In the genomic region with DNA sequence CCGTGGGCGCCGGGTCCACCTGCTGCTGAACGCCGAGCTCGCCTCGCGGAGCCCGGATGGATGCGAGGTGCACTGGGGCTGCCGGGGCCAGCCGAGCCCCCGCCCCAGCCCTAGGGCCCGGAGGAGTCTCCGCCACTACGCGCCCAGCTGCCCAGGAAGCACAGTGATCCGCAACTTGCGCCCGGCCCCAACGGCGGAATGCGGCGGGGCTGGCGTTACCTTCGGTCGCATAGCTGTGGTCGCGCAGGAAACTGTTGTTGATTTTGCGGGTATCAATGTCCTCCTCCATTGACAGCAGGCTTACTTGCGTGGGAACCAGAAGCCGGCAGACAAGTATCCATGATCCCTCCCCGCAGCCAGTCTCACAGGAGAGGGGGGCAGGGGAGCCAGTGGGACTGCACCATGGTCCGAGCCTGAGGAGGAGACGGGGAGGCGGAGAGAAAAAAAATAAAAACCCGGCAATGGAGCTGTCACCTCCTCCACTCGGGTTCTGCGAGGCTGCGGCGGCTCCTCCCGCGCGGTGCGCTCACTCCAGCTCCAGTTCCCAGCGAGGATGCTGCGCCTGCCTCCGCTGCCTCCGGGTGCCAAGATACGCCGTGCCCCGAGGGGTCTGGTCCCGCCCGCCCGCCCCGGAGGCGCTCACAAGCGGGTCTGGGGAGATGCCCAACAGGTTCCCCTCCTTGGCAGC, we compare ENCODE assay signal across 8 cellular contexts. TPM values are rescaled to one million over a fixed set of nuclear protein-coding genes. Genes with fewer than 3 reads are reported as not detected.
DNase-seq lines count a peak whose midpoint lies in the region; ATAC-seq, FAIRE-seq and TF ChIP-seq lines count a peak whose summit lies in the region.

No MANE protein-coding gene starts in this region.

- no peak for TF ChIP-seq CTCF in foreskin keratinocyte (conservative IDR thresholded peaks at IDR 0.05)
- TF ChIP-seq CTCF in neural crest cell (conservative IDR thresholded peaks at IDR 0.05): no peak

- H3K4me3 ChIP-seq in aorta (ENCODE audit: low read length in 2 of 2): peak overlapping the region; percentile 79 to 89

- H3K4me1 ChIP-seq in foreskin keratinocyte (peaks cover under 1% of the 10 kb centered on the region), aorta (ENCODE audit: control insufficient read depth in 1 of 2, insufficient read depth in 2 of 2, low read length in 2 of 2) (peaks cover 0 to 6% of the 10 kb centered on the region in 2 donors)

- peaks cover 32% of the 10 kb centered on the region for H3K27me3 Mint-ChIP-seq in activated T-helper 1 cell treated with anti-CD3 and anti-CD28 coated beads, Interleukin-12 subunit alpha, Interleukin-12 subunit beta, Interleukin-2, Interleukin-4 antibody, amounts not matched to agents 30 ng/mL and 10 ng/mL and 1 ng/mL, durations not matched to agents 14 hours and 24 hours and 36 hours (ENCODE audit: insufficient read depth)
- peaks cover 50% of the 10 kb centered on the region for H3K27me3 Mint-ChIP-seq in neural crest cell (ENCODE audit: low read depth)

- H3K27me3 ChIP-seq in foreskin keratinocyte (peaks cover 64% of the 10 kb centered on the region), aorta (ENCODE audit: control insufficient read depth in 1 of 2, insufficient read depth in 2 of 2, low read length in 1 of 2) (no peaks in the 10 kb centered on the region)

- H3K36me3 ChIP-seq in aorta (ENCODE audit: control insufficient read depth in 1 of 2, insufficient read depth in 2 of 2, low read length in 1 of 2): no peaks in the 10 kb centered on the region

- peaks cover 15% of the 10 kb centered on the region for H3K4me1 Mint-ChIP-seq in activated T-helper 1 cell treated with anti-CD3 and anti-CD28 coated beads, Interleukin-12 subunit alpha, Interleukin-12 subunit beta, Interleukin-2, Interleukin-4 antibody, amounts not matched to agents 30 ng/mL and 10 ng/mL and 1 ng/mL, durations not matched to agents 14 hours and 24 hours and 36 hours (ENCODE audit: low read depth)
- H3K4me1 Mint-ChIP-seq in neural crest cell: peaks cover 4% of the 10 kb centered on the region

- peak; percentile 32 for DNase-seq in GM03348 (ENCODE audit: low spot score)
- DNase-seq in HTR-8/SVneo (ENCODE audit: insufficient read length, low spot score): peak; percentile 26
- no peak for DNase-seq in activated T-helper 1 cell treated with anti-CD3 and anti-CD28 coated beads, Interleukin-12 subunit alpha, Interleukin-12 subunit beta, Interleukin-2, Interleukin-4 antibody, amounts not matched to agents 30 ng/mL and 10 ng/mL and 1 ng/mL, durations not matched to agents 14 hours and 24 hours and 36 hours (ENCODE audit: low spot score)
- DNase-seq in foreskin keratinocyte: no peak
- peak; percentile 12 for DNase-seq in neural crest cell (ENCODE audit: low read depth, low spot score)
- peak; percentile 51 to 81 for DNase-seq in aorta
- DNase-seq in SKM-1 treated with dmso at 0.1 percent for 144 hours (lab: John Stamatoyannopoulos, UW; ENCODE audit: unreplicated experiment): no peak

- no peak overlapping the region for H3K27ac ChIP-seq in foreskin keratinocyte
- peak overlapping the region in 1 of 2 donors; percentile 78 for H3K27ac ChIP-seq in aorta (ENCODE audit: low read depth in 1 of 2, low read length in 2 of 2)

- no peaks in the 10 kb centered on the region for H3K9me3 Mint-ChIP-seq in activated T-helper 1 cell treated with anti-CD3 and anti-CD28 coated beads, Interleukin-12 subunit alpha, Interleukin-12 subunit beta, Interleukin-2, Interleukin-4 antibody, amounts not matched to agents 30 ng/mL and 10 ng/mL and 1 ng/mL, durations not matched to agents 14 hours and 24 hours and 36 hours
- no peaks in the 10 kb centered on the region for H3K9me3 Mint-ChIP-seq in neural crest cell

- H3K36me3 Mint-ChIP-seq in activated T-helper 1 cell treated with anti-CD3 and anti-CD28 coated beads, Interleukin-12 subunit alpha, Interleukin-12 subunit beta, Interleukin-2, Interleukin-4 antibody, amounts not matched to agents 30 ng/mL and 10 ng/mL and 1 ng/mL, durations not matched to agents 14 hours and 24 hours and 36 hours (ENCODE audit: low read depth): no peaks in the 10 kb centered on the region
- H3K36me3 Mint-ChIP-seq in neural crest cell (ENCODE audit: low read depth): no peaks in the 10 kb centered on the region

- intact Hi-C loops in activated T-helper 1 cell treated with anti-CD3 and anti-CD28 coated beads, Interleukin-12 subunit alpha, Interleukin-12 subunit beta, Interleukin-2, Interleukin-4 antibody, amounts not matched to agents 30 ng/mL and 10 ng/mL and 1 ng/mL, durations not matched to agents 14 hours and 24 hours and 36 hours (cut with micrococcal nuclease): no loop called here
- intact Hi-C loops in aorta (cut with DNase I): loop anchor here in 1 of 2 donors (5.0 to 10.0 kb wide), 5 partner anchors 46 to 333 kb away; no protein-coding TSS in a partner anchor

- no peaks in the 10 kb centered on the region for H3K9me3 ChIP-seq in aorta (ENCODE audit: control insufficient read depth, low read length)

- ATAC-seq in foreskin keratinocyte: peak; percentile 55
- ATAC-seq in aorta (ENCODE audit: low FRiP score): peak; percentile 65
- no peak for ATAC-seq in GM21786 (IDR thresholded peaks at IDR 0.05; ENCODE audit: unreplicated experiment)

- peak; percentile 76 for FAIRE-seq in HTR-8/SVneo (lab: Jason Lieb, UNC)

- peak overlapping the region; percentile 86 for H3K4me3 Mint-ChIP-seq in activated T-helper 1 cell treated with anti-CD3 and anti-CD28 coated beads, Interleukin-12 subunit alpha, Interleukin-12 subunit beta, Interleukin-2, Interleukin-4 antibody, amounts not matched to agents 30 ng/mL and 10 ng/mL and 1 ng/mL, durations not matched to agents 14 hours and 24 hours and 36 hours
- H3K4me3 Mint-ChIP-seq in neural crest cell: peak overlapping the region; percentile 92

- 0% methylated on average over 52 to 58 of the region's 58 CpGs for WGBS in aorta, 2 donors

- peak overlapping the region; percentile 19 for H3K27ac Mint-ChIP-seq in activated T-helper 1 cell treated with anti-CD3 and anti-CD28 coated beads, Interleukin-12 subunit alpha, Interleukin-12 subunit beta, Interleukin-2, Interleukin-4 antibody, amounts not matched to agents 30 ng/mL and 10 ng/mL and 1 ng/mL, durations not matched to agents 14 hours and 24 hours and 36 hours
- H3K27ac Mint-ChIP-seq in neural crest cell (ENCODE audit: unreplicated experiment): no peak overlapping the region

RNA-seq across cellular contexts. Expression of gene PPP2R2B, which starts 0.6 kb away (rescaled TPM):
- not detected in 2 replicates for total RNA-seq in activated T-helper 1 cell treated with anti-CD3 and anti-CD28 coated beads, Interleukin-12 subunit alpha, Interleukin-12 subunit beta, Interleukin-2, Interleukin-4 antibody, amounts not matched to agents 30 ng/mL and 10 ng/mL and 1 ng/mL, durations not matched to agents 14 hours and 24 hours and 36 hours
- total RNA-seq in foreskin keratinocyte (0.14 TPM in 1 of 2 replicates, not detected in the other), neural crest cell (4.1 and 4.9 TPM in 2 replicates), aorta (10 to 100 TPM; 15.0 to 27.3 TPM)
- polyA plus RNA-seq in foreskin keratinocyte (0.06 TPM in 1 of 2 replicates, not detected in the other), aorta (1 to 10 TPM; 2.0 to 9.0 TPM)

Comparison
In these comparisons a context has a peak if more than half of its experiments do, and no peak if none do; other contexts are left out.
1. DNase-seq: peak in GM03348 (single experiment), HTR-8/SVneo (single experiment), neural crest cell (single experiment) and aorta (2 of 2); none in activated T-helper 1 cell treated with anti-CD3 and anti-CD28 coated beads, Interleukin-12 subunit alpha, Interleukin-12 subunit beta, Interleukin-2, Interleukin-4 antibody, amounts not matched to agents 30 ng/mL and 10 ng/mL and 1 ng/mL, durations not matched to agents 14 hours and 24 hours and 36 hours (single experiment), foreskin keratinocyte (0 of 2) and SKM-1 treated with dmso at 0.1 percent for 144 hours (single experiment).